ENCODE assay signal across 39 cellular contexts in genomic region chr7:37990337-37990736, GRCh38.
"Had no signal": no experiment of that assay in that cellular context is flagged by ENCODE, and none has a peak within 500 bp of the region (broad histone marks: within the 10 kb centered on the region; RNA-seq: fewer than 3 reads in every experiment).

No MANE protein-coding gene starts in this region.

- H3K4me3 ChIP-seq: adrenal gland, cardiac muscle cell had no signal

- DNase-seq: activated CD4-positive, alpha-beta memory T cell treated with anti-CD3 and anti-CD28 coated beads, Interleukin-2, amount 10 ng/mL, durations not matched to agents 7 days and 5 days; activated CD4-positive, alpha-beta T cell treated with anti-CD3 and anti-CD28 coated beads for 1 hour; activated CD4-positive, alpha-beta T cell treated with anti-CD3 and anti-CD28 coated beads for 36 hours; activated CD4-positive, alpha-beta T cell treated with anti-CD3 and anti-CD28 coated beads for 48 hours; activated CD4-positive, alpha-beta T cell treated with anti-CD3 and anti-CD28 coated beads, Interleukin-2, amount 10 ng/mL, durations not matched to agents 7 days and 5 days; activated CD4-positive, alpha-beta T cell treated with anti-CD3 and anti-CD28 coated beads, Interleukin-2, amount 50 U/mL, for 48 hours; activated CD4-positive, CD25-positive, alpha-beta regulatory T cell; activated CD8-positive, alpha-beta memory T cell treated with anti-CD3 and anti-CD28 coated beads for 24 hours; activated CD8-positive, alpha-beta memory T cell treated with anti-CD3 and anti-CD28 coated beads, Interleukin-2, amount 10 ng/mL, durations not matched to agents 7 days and 5 days; activated CD8-positive, alpha-beta memory T cell treated with anti-CD3 and anti-CD28 coated beads, Interleukin-2, amount 50 U/mL, for 48 hours; activated CD8-positive, alpha-beta T cell treated with anti-CD3 and anti-CD28 coated beads, Interleukin-2, amount 10 ng/mL, durations not matched to agents 7 days and 5 days; activated effector memory CD4-positive, alpha-beta T cell treated with Interleukin-2 at 50 U/mL for 16 hours; activated gamma-delta T cell; activated naive CD4-positive, alpha-beta T cell treated with anti-CD3 and anti-CD28 coated beads for 36 hours; activated naive CD4-positive, alpha-beta T cell treated with anti-CD3 and anti-CD28 coated beads, Interleukin-2, amount 50 U/mL, for 16 hours; activated naive CD8-positive, alpha-beta T cell treated with anti-CD3 and anti-CD28 coated beads for 36 hours; activated T-cell treated with anti-CD3 and anti-CD28 coated beads, Interleukin-2, amount 50 U/mL, for 24 hours; activated T-cell treated with anti-CD3 and anti-CD28 coated beads, Interleukin-2, amount 50 U/mL, for 48 hours; adrenal gland; amniotic stem cell; aorta; caudate nucleus; cerebellar nuclear complex; SW 1271; T-helper 1 cell; T-helper 2 cell; T-helper 9 cell; WERI-Rb-1 had no signal

- H3K27ac ChIP-seq: adrenal gland, cardiac muscle cell, WERI-Rb-1 had no signal

- H3K27ac Mint-ChIP-seq: activated CD4-positive, alpha-beta memory T cell treated with anti-CD3 and anti-CD28 coated beads, Interleukin-2, amount 10 ng/mL, durations not matched to agents 7 days and 5 days; activated CD4-positive, alpha-beta T cell treated with anti-CD3 and anti-CD28 coated beads for 36 hours; activated CD4-positive, alpha-beta T cell treated with anti-CD3 and anti-CD28 coated beads, Interleukin-2, amount 10 ng/mL, durations not matched to agents 7 days and 5 days; activated CD8-positive, alpha-beta memory T cell treated with anti-CD3 and anti-CD28 coated beads, Interleukin-2, amount 10 ng/mL, durations not matched to agents 7 days and 5 days; activated CD8-positive, alpha-beta T cell treated with anti-CD3 and anti-CD28 coated beads, Interleukin-2, amount 10 ng/mL, durations not matched to agents 7 days and 5 days; activated naive CD4-positive, alpha-beta T cell treated with anti-CD3 and anti-CD28 coated beads for 36 hours; activated naive CD4-positive, alpha-beta T cell treated with anti-CD3 and anti-CD28 coated beads, Interleukin-2, amount 50 U/mL, for 72 hours; activated naive CD8-positive, alpha-beta T cell treated with anti-CD3 and anti-CD28 coated beads for 36 hours; activated T-cell treated with anti-CD3 and anti-CD28 coated beads, Interleukin-2, amount 50 U/mL, for 24 hours; activated T-helper 2 cell treated with anti-CD3 and anti-CD28 coated beads, Interferon-gamma antibody, Interleukin-2, Interleukin-4, amounts not matched to agents 10 μg/mL and 5 μg/mL and 100 μg/mL, durations not matched to agents 14 hours and 24 hours and 36 hours; brain; T-helper 1 cell treated with Interleukin-12 subunit alpha and Interleukin-12 subunit beta and Interleukin-4 antibody, amounts not matched to agents 30 μg/mL and 1 μg/mL, for 36 hours; T-helper 2 cell treated with Interferon-gamma antibody and Interleukin-4, amounts not matched to agents 5 μg/mL and 100 μg/mL, for 36 hours; WTC11 had no signal

- H3K9me3 Mint-ChIP-seq: activated CD4-positive, alpha-beta memory T cell treated with anti-CD3 and anti-CD28 coated beads, Interleukin-2, amount 10 ng/mL, durations not matched to agents 7 days and 5 days; activated naive CD4-positive, alpha-beta T cell treated with anti-CD3 and anti-CD28 coated beads for 36 hours; activated naive CD4-positive, alpha-beta T cell treated with anti-CD3 and anti-CD28 coated beads, Interleukin-2, amount 50 U/mL, for 72 hours; activated T-helper 2 cell treated with anti-CD3 and anti-CD28 coated beads, Interferon-gamma antibody, Interleukin-2, Interleukin-4, amounts not matched to agents 10 μg/mL and 5 μg/mL and 100 μg/mL, durations not matched to agents 14 hours and 24 hours and 36 hours; central memory CD8-positive, alpha-beta T cell had no signal

- H3K4me1 Mint-ChIP-seq: activated CD4-positive, alpha-beta memory T cell treated with anti-CD3 and anti-CD28 coated beads, Interleukin-2, amount 10 ng/mL, durations not matched to agents 7 days and 5 days; activated CD4-positive, alpha-beta T cell treated with anti-CD3 and anti-CD28 coated beads for 36 hours; activated CD4-positive, alpha-beta T cell treated with anti-CD3 and anti-CD28 coated beads, Interleukin-2, amount 10 ng/mL, durations not matched to agents 7 days and 5 days; activated CD8-positive, alpha-beta memory T cell treated with anti-CD3 and anti-CD28 coated beads, Interleukin-2, amount 10 ng/mL, durations not matched to agents 7 days and 5 days; activated naive CD8-positive, alpha-beta T cell treated with anti-CD3 and anti-CD28 coated beads for 36 hours; central memory CD8-positive, alpha-beta T cell had no signal

- H3K36me3 Mint-ChIP-seq: activated CD8-positive, alpha-beta memory T cell treated with anti-CD3 and anti-CD28 coated beads, Interleukin-2, amount 10 ng/mL, durations not matched to agents 7 days and 5 days; activated naive CD4-positive, alpha-beta T cell treated with anti-CD3 and anti-CD28 coated beads, Interleukin-2, amount 50 U/mL, for 72 hours; activated naive CD8-positive, alpha-beta T cell treated with anti-CD3 and anti-CD28 coated beads for 36 hours; brain had no signal

- FAIRE-seq: astrocyte, bronchial epithelial cell had no signal

- H3K4me3 Mint-ChIP-seq: activated CD4-positive, alpha-beta memory T cell treated with anti-CD3 and anti-CD28 coated beads, Interleukin-2, amount 10 ng/mL, durations not matched to agents 7 days and 5 days; activated CD4-positive, alpha-beta T cell treated with anti-CD3 and anti-CD28 coated beads for 36 hours; activated CD4-positive, alpha-beta T cell treated with anti-CD3 and anti-CD28 coated beads, Interleukin-2, amount 10 ng/mL, durations not matched to agents 7 days and 5 days; activated CD8-positive, alpha-beta memory T cell treated with anti-CD3 and anti-CD28 coated beads, Interleukin-2, amount 10 ng/mL, durations not matched to agents 7 days and 5 days; activated CD8-positive, alpha-beta T cell treated with anti-CD3 and anti-CD28 coated beads, Interleukin-2, amount 10 ng/mL, durations not matched to agents 7 days and 5 days; activated naive CD4-positive, alpha-beta T cell treated with anti-CD3 and anti-CD28 coated beads for 36 hours; activated naive CD8-positive, alpha-beta T cell treated with anti-CD3 and anti-CD28 coated beads for 36 hours; activated T-cell treated with anti-CD3 and anti-CD28 coated beads, Interleukin-2, amount 50 U/mL, for 24 hours; brain; central memory CD8-positive, alpha-beta T cell; T-helper 1 cell treated with Interleukin-12 subunit alpha and Interleukin-12 subunit beta and Interleukin-4 antibody, amounts not matched to agents 30 μg/mL and 1 μg/mL, for 36 hours; T-helper 2 cell treated with Interferon-gamma antibody and Interleukin-4, amounts not matched to agents 5 μg/mL and 100 μg/mL, for 36 hours; WTC11 had no signal

- ATAC-seq: activated CD4-positive, alpha-beta T cell treated with anti-CD3 and anti-CD28 coated beads for 36 hours; activated CD4-positive, CD25-positive, alpha-beta regulatory T cell treated with anti-CD3 and anti-CD28 coated beads, Interleukin-2, amount 50 U/mL, for 24 hours; activated CD8-positive, alpha-beta memory T cell treated with anti-CD3 and anti-CD28 coated beads, Interleukin-2, amount 10 ng/mL, durations not matched to agents 7 days and 5 days; activated CD8-positive, alpha-beta T cell treated with anti-CD3 and anti-CD28 coated beads, Interleukin-2, amount 10 ng/mL, durations not matched to agents 7 days and 5 days; activated naive CD4-positive, alpha-beta T cell treated with anti-CD3 and anti-CD28 coated beads, Interleukin-2, amount 50 U/mL, for 72 hours; WTC11 had no signal

- H3K36me3 ChIP-seq: adrenal gland, cardiac muscle cell, WERI-Rb-1 had no signal

- H3K27me3 Mint-ChIP-seq: activated CD4-positive, alpha-beta memory T cell treated with anti-CD3 and anti-CD28 coated beads, Interleukin-2, amount 10 ng/mL, durations not matched to agents 7 days and 5 days; activated CD4-positive, alpha-beta T cell treated with anti-CD3 and anti-CD28 coated beads for 36 hours; brain had no signal

- H3K27me3 ChIP-seq: adrenal gland, cardiac muscle cell had no signal
